2 cellular contexts compared by ENCODE assay signal in genomic region chr20:44702776-44703175, GRCh38.
TF ChIP-seq lines count a peak whose summit lies in the region.

No MANE protein-coding gene starts in this region.

TF ChIP-seq in H1, 55 proteins besides CTCF, POLR2A, EP300 and RAD21:
- TF ChIP-seq JUND (IDR thresholded peaks at IDR 0.05; ENCODE audit: low read length) (no peak), RNF2 (IDR thresholded peaks at IDR 0.05; ENCODE audit: borderline replicate concordance, low read depth, low read length, missing control alignments, poor library complexity, severe bottlenecking) (no peak)
TF ChIP-seq in H1: peak in this region for 0.

TF ChIP-seq in HEK293T, 16 proteins besides CTCF, POLR2A, EP300 and RAD21:
- TF ChIP-seq ZNF384 (IDR thresholded peaks at IDR 0.05) (no peak), BHLHE40 (IDR thresholded peaks at IDR 0.05; ENCODE audit: borderline replicate concordance) (no peak), CTBP1 (IDR thresholded peaks at IDR 0.05; ENCODE audit: borderline replicate concordance) (no peak), FOXK2 (IDR thresholded peaks at IDR 0.05) (no peak), SP1 (IDR thresholded peaks at IDR 0.05) (no peak), SUZ12 (IDR thresholded peaks at IDR 0.05) (no peak), ELF4 (IDR thresholded peaks at IDR 0.05) (no peak)
TF ChIP-seq in HEK293T: peak in this region for 0.
